In the genomic region with DNA sequence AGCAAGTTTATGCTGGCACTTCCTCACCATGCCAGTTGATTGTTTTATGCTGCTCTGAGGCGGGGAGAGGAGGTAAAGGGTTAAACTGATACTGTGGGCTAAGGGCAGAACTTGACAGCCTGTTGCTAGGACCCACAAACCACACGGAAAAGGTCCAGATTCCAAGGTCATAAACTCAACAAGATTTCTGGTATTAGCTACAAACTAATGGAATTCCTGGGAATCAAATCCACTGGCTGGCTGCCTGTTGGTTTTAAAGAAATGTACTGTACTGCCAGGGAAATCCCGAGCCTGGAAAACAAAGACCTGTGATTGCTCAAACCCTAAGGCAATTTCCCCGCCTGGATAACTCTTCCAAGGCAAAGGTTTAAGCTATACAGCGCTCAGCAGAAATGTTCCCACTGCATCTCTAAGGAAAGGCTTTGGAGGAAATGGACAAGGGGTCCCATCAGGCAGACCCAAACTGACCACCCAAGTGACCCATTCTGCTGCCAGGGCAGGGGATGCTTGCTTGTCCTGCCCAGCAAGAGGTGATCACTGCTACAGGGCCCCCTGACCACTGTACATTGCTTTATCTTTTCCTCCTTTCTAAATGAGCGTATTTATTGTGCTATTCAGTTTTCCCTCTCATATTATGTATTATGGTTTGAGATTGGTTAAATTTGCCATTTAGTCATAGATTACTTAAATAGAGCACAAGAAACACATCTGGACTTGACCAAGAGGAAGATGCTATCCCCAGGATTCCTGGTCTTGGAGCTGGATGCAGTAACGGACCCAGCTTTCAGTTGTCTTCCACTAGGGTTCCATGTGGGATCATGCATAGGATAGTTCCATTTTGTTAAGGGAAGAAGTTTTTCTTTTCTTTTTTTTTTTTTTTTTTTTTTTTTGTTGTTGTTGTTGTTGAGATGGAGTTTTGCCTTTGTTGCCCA, we compare ENCODE assay signal across 1 cellular context.
TF ChIP-seq lines count a peak whose summit lies in the region.

No MANE protein-coding gene starts in this region.

TF ChIP-seq in SK-N-SH treated with all-trans-retinoic acid at 6 μM for 48 hours, 23 proteins besides CTCF, POLR2A, EP300 and RAD21 (continued from another document):
- TF ChIP-seq, protein P1, sequence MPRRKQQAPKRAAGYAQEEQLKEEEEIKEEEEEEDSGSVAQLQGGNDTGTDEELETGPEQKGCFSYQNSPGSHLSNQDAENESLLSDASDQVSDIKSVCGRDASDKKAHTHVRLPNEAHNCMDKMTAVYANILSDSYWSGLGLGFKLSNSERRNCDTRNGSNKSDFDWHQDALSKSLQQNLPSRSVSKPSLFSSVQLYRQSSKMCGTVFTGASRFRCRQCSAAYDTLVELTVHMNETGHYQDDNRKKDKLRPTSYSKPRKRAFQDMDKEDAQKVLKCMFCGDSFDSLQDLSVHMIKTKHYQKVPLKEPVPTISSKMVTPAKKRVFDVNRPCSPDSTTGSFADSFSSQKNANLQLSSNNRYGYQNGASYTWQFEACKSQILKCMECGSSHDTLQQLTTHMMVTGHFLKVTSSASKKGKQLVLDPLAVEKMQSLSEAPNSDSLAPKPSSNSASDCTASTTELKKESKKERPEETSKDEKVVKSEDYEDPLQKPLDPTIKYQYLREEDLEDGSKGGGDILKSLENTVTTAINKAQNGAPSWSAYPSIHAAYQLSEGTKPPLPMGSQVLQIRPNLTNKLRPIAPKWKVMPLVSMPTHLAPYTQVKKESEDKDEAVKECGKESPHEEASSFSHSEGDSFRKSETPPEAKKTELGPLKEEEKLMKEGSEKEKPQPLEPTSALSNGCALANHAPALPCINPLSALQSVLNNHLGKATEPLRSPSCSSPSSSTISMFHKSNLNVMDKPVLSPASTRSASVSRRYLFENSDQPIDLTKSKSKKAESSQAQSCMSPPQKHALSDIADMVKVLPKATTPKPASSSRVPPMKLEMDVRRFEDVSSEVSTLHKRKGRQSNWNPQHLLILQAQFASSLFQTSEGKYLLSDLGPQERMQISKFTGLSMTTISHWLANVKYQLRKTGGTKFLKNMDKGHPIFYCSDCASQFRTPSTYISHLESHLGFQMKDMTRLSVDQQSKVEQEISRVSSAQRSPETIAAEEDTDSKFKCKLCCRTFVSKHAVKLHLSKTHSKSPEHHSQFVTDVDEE (CRISPR knock-in tag; IDR thresholded peaks at IDR 0.05), result no peak
- no peak for TF ChIP-seq BACH2 (CRISPR knock-in tag; IDR thresholded peaks at IDR 0.05; ENCODE audit: borderline replicate concordance)
- TF ChIP-seq CSDC2 (CRISPR knock-in tag; IDR thresholded peaks at IDR 0.05), result peak; percentile 18; the same call in 1 of the 2 replicates
- no peak for TF ChIP-seq TCF4 (CRISPR knock-in tag; IDR thresholded peaks at IDR 0.05; ENCODE audit: borderline replicate concordance)
- TF ChIP-seq ESRRG (CRISPR knock-in tag; IDR thresholded peaks at IDR 0.05), result no peak
- TF ChIP-seq ZNF70 (CRISPR knock-in tag; IDR thresholded peaks at IDR 0.05), result no peak
- no peak for TF ChIP-seq GLIS3 (CRISPR knock-in tag; IDR thresholded peaks at IDR 0.05)
